14 cellular contexts compared by ENCODE assay signal in genomic region chr3:187002915-187003314, GRCh38.
"Had no signal": no experiment of that assay in that cellular context is flagged by ENCODE, and none has a peak within 500 bp of the region (broad histone marks: within the 10 kb centered on the region; RNA-seq: fewer than 3 reads in every experiment).

No MANE protein-coding gene starts in this region.

- H3K27me3 ChIP-seq: breast epithelium, hepatocyte, pancreas, thyroid gland had no signal

- H3K4me1 ChIP-seq: breast epithelium, pancreas had no signal

- H3K4me3 Mint-ChIP-seq: activated CD4-positive, alpha-beta T cell treated with anti-CD3 and anti-CD28 coated beads, Interleukin-2, amount 10 ng/mL, durations not matched to agents 24 days and 14 days; activated naive CD8-positive, alpha-beta T cell treated with anti-CD3 and anti-CD28 coated beads, Interleukin-2, amount 10 ng/mL, durations not matched to agents 7 days and 5 days had no signal

- H3K27me3 Mint-ChIP-seq: activated CD4-positive, alpha-beta T cell treated with anti-CD3 and anti-CD28 coated beads, Interleukin-2, amount 10 ng/mL, durations not matched to agents 24 days and 14 days; activated naive CD8-positive, alpha-beta T cell treated with anti-CD3 and anti-CD28 coated beads, Interleukin-2, amount 10 ng/mL, durations not matched to agents 7 days and 5 days had no signal

- ATAC-seq: pancreas had no signal

- H3K4me3 ChIP-seq: breast epithelium, hepatocyte, pancreas, thyroid gland had no signal

- H3K27ac ChIP-seq: breast epithelium, hepatocyte, pancreas, thyroid gland had no signal

- DNase-seq: activated CD4-positive, alpha-beta T cell treated with anti-CD3 and anti-CD28 coated beads, Interleukin-2, amount 10 ng/mL, durations not matched to agents 24 days and 14 days; activated CD8-positive, alpha-beta memory T cell treated with anti-CD3 and anti-CD28 coated beads for 24 hours; activated gamma-delta T cell; activated naive CD8-positive, alpha-beta T cell treated with anti-CD3 and anti-CD28 coated beads, Interleukin-2, amount 10 ng/mL, durations not matched to agents 7 days and 5 days; aorta; dermis blood vessel endothelial cell; pancreas; retina; stimulated activated CD4-positive, alpha-beta T cell treated with anti-CD3 and anti-CD28 coated beads, Interleukin-15, amount 100 ng/mL, for 24 hours; stimulated activated CD4-positive, alpha-beta T cell treated with anti-CD3 and anti-CD28 coated beads, Interleukin-4, amount 100 ng/mL, for 24 hours; T1000; thyroid gland had no signal

- H3K9me3 ChIP-seq: breast epithelium, pancreas, thyroid gland had no signal

- H3K36me3 ChIP-seq: breast epithelium, pancreas, thyroid gland had no signal
